23 cellular contexts compared by ENCODE assay signal in genomic region chr19:35336166-35336955, GRCh38. TPM values are rescaled to one million over a fixed set of nuclear protein-coding genes. Genes with fewer than 3 reads are reported as not detected.
"Had no signal": no experiment of that assay in that cellular context is flagged by ENCODE, and none has a peak within 500 bp of the region (broad histone marks: within the 10 kb centered on the region; RNA-seq: fewer than 3 reads in every experiment).

No MANE protein-coding gene starts in this region.

- H3K27ac ChIP-seq: left ventricle myocardium inferior, psoas muscle, right lobe of liver, tibial nerve, uterus had no signal

- H3K4me3 Mint-ChIP-seq: activated CD4-positive, alpha-beta memory T cell treated with anti-CD3 and anti-CD28 coated beads, Interleukin-2, amount 10 ng/mL, durations not matched to agents 7 days and 5 days; activated naive CD4-positive, alpha-beta T cell treated with anti-CD3 and anti-CD28 coated beads, Interleukin-2, amount 50 U/mL, for 24 hours; activated T-cell treated with anti-CD3 and anti-CD28 coated beads, Interleukin-2, amount 50 U/mL, for 24 hours; nephron had no signal

- H3K9me3 Mint-ChIP-seq: activated CD4-positive, alpha-beta memory T cell treated with anti-CD3 and anti-CD28 coated beads, Interleukin-2, amount 10 ng/mL, durations not matched to agents 7 days and 5 days; activated naive CD4-positive, alpha-beta T cell treated with anti-CD3 and anti-CD28 coated beads, Interleukin-2, amount 50 U/mL, for 24 hours; activated T-cell treated with anti-CD3 and anti-CD28 coated beads, Interleukin-2, amount 50 U/mL, for 24 hours; nephron had no signal

- H3K27me3 ChIP-seq: right lobe of liver, tibial nerve, uterus had no signal

- ATAC-seq: psoas muscle, right lobe of liver had no signal

- H3K9me3 ChIP-seq: left ventricle myocardium inferior, psoas muscle, right lobe of liver, tibial nerve, uterus had no signal

- H3K36me3 ChIP-seq: left ventricle myocardium inferior, right lobe of liver, uterus had no signal

- H3K4me3 ChIP-seq: left ventricle myocardium inferior, psoas muscle, right lobe of liver, smooth muscle cell, tibial nerve, uterus had no signal

- H3K27me3 Mint-ChIP-seq: activated naive CD4-positive, alpha-beta T cell treated with anti-CD3 and anti-CD28 coated beads, Interleukin-2, amount 50 U/mL, for 24 hours had no signal

- DNase-seq: activated CD4-positive, alpha-beta memory T cell treated with anti-CD3 and anti-CD28 coated beads, Interleukin-2, amount 10 ng/mL, durations not matched to agents 7 days and 5 days; activated CD4-positive, CD25-positive, alpha-beta regulatory T cell treated with anti-CD3 and anti-CD28 coated beads, Interleukin-2, amount 50 U/mL, for 72 hours; activated T-cell treated with anti-CD3 and anti-CD28 coated beads, Interleukin-2, amount 50 U/mL, for 24 hours; left ventricle myocardium inferior; mesenchymal stem cell; psoas muscle; stimulated activated CD4-positive, alpha-beta T cell treated with anti-CD3 and anti-CD28 coated beads, Interleukin-4, amount 100 ng/mL, for 4 hours; stimulated activated CD8-positive, alpha-beta memory T cell treated with anti-CD3 and anti-CD28 coated beads, Interleukin-4, amount 100 ng/mL, for 48 hours; SW 1271; T1000; uterus had no signal

- H3K27ac Mint-ChIP-seq: activated CD4-positive, alpha-beta memory T cell treated with anti-CD3 and anti-CD28 coated beads, Interleukin-2, amount 10 ng/mL, durations not matched to agents 7 days and 5 days; activated T-cell treated with anti-CD3 and anti-CD28 coated beads, Interleukin-2, amount 50 U/mL, for 24 hours; nephron had no signal

- H3K4me1 Mint-ChIP-seq: nephron had no signal

- H3K4me1 ChIP-seq: left ventricle myocardium inferior, psoas muscle, right lobe of liver, tibial nerve, uterus had no signal

- H3K36me3 Mint-ChIP-seq: activated naive CD4-positive, alpha-beta T cell treated with anti-CD3 and anti-CD28 coated beads, Interleukin-2, amount 50 U/mL, for 24 hours had no signal

- FAIRE-seq: colon, endometrium, islet of Langerhans had no signal

RNA-seq across cellular contexts. Expression of gene CD22, which starts 7.4 kb away (rescaled TPM):
- total RNA-seq: left ventricle myocardium inferior, smooth muscle cell had no signal
- polyA plus RNA-seq: smooth muscle cell had no signal

RNA-seq across cellular contexts. Expression of gene FFAR1, which starts 11.3 kb away (rescaled TPM):
- total RNA-seq: activated CD4-positive, alpha-beta memory T cell treated with anti-CD3 and anti-CD28 coated beads, Interleukin-2, amount 10 ng/mL, durations not matched to agents 7 days and 5 days; cardiac septum; left ventricle myocardium inferior; mucosa of gallbladder; omental fat pad; psoas muscle; right lobe of liver; smooth muscle cell had no signal
- polyA plus RNA-seq: esophagus, psoas muscle, smooth muscle cell had no signal

RNA-seq across cellular contexts. Expression of gene FFAR3, which starts 21.9 kb away (rescaled TPM):
- total RNA-seq: cardiac septum, left ventricle myocardium inferior, smooth muscle cell, uterus had no signal
- polyA plus RNA-seq: esophagus, smooth muscle cell had no signal

RNA-seq across cellular contexts. Expression of gene GPR42, which starts 34.5 kb away (rescaled TPM):
- total RNA-seq: cardiac septum, left ventricle myocardium inferior, mucosa of gallbladder, psoas muscle, right lobe of liver, smooth muscle cell, tibial nerve, uterus had no signal
- polyA plus RNA-seq: esophagus, psoas muscle, smooth muscle cell had no signal

RNA-seq across cellular contexts. Expression of gene MAG, which starts 44.4 kb away (rescaled TPM):
- total RNA-seq: activated CD4-positive, alpha-beta memory T cell treated with anti-CD3 and anti-CD28 coated beads, Interleukin-2, amount 10 ng/mL, durations not matched to agents 7 days and 5 days; cardiac septum; left ventricle myocardium inferior; mucosa of gallbladder; omental fat pad; smooth muscle cell had no signal
- polyA plus RNA-seq: esophagus, smooth muscle cell had no signal
